Comparison of ENCODE assay signal across 8 cellular contexts in the genomic region with DNA sequence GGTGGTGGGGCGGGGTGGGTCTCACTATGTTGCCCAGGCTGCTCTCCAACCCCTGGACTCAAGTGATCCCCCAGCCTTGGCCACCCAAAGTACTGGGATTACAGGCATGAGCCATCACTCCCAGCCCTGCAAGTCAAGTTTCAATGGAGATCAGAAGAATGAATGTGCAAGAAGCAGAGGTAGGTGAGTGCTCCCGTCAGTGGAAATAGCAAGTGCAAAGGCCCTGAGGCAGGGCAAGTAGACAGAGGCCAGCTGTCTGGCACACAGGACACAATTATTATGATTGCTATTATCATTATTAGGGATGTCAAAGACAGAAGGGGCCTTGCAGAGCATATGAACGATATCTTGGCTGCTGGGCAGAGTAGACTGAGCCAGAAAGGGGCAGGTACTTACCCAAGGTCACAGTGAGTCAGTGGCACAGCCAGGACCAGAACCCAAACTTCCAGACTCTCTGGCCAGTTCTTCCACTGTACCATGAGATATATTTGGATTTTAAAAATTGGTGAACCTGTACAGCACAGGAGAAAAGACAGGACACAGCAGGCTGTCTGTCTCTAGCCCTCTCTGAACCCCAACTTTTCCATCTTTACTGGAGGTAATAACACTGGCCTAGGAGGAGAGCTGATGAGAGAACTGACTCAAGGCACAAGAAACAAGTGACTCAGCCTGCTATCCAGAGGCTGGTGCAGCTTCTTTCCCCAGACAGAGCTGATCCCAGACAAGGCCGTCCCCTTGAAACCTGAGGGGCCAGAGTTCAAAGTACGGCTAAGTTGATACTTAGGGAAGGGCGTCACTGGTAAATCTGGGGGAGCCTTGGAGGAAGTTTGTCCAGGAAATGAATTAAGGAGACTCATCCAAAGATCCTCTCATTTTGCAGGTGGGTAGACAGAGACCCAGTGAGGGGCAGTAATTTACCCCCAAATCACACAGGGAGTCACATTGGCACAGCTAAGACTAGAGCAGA. TPM values are rescaled to one million over a fixed set of nuclear protein-coding genes. Genes with fewer than 3 reads are reported as not detected.
DNase-seq lines count a peak whose midpoint lies in the region; TF ChIP-seq lines count a peak whose summit lies in the region.

No MANE protein-coding gene starts in this region.

- H3K4me2 ChIP-seq in OCI-LY7 (ENCODE audit: low read length), result peak overlapping the region; percentile 95

- peak overlapping the region; percentile 86 for H3K4me3 Mint-ChIP-seq in neural crest cell

- H3K27ac ChIP-seq in OCI-LY7 (ENCODE audit: low read depth, low read length, poor library complexity, severe bottlenecking) (no peak overlapping the region), ectodermal cell (ENCODE audit: insufficient read depth, low read depth, low read length, poor library complexity, severe bottlenecking) (no peak overlapping the region), vagina (no peak overlapping the region)

- H4K20me1 ChIP-seq in OCI-LY7 (ENCODE audit: insufficient read depth, low read length), result no peaks in the 10 kb centered on the region

- no peaks in the 10 kb centered on the region for H3K27me3 Mint-ChIP-seq in neural crest cell (ENCODE audit: low read depth)

- CTCF ChIA-PET in OCI-LY7 (lab: Charles Lee; ENCODE audit: unreplicated experiment), result no interaction called here

- no peaks in the 10 kb centered on the region for H3K36me3 Mint-ChIP-seq in neural crest cell (ENCODE audit: low read depth)

- H3K4me1 Mint-ChIP-seq in neural crest cell, result peaks cover 6% of the 10 kb centered on the region

- H3K27ac Mint-ChIP-seq in neural crest cell (ENCODE audit: unreplicated experiment), result no peak overlapping the region

- H3K4me3 ChIP-seq in OCI-LY7 (ENCODE audit: low read depth, low read length, poor library complexity, severe bottlenecking), result peak overlapping the region; percentile 76
- peak overlapping the region; percentile 19 for H3K4me3 ChIP-seq in ectodermal cell (ENCODE audit: insufficient read depth, low read depth, low read length)
- H3K4me3 ChIP-seq in vagina, result peak overlapping the region in 1 of 2 donors; percentile 89

- no peak for TF ChIP-seq CTCF in OCI-LY7 (conservative IDR thresholded peaks at IDR 0.05; ENCODE audit: low read length)
- TF ChIP-seq CTCF in neural crest cell (conservative IDR thresholded peaks at IDR 0.05), result no peak
- no peak for TF ChIP-seq CTCF in vagina (IDR thresholded peaks at IDR 0.05)

- peak; percentile 21 for DNase-seq in EL
- no peak for DNase-seq in OCI-LY7 (ENCODE audit: low spot score)
- DNase-seq in neural crest cell (ENCODE audit: low read depth, low spot score), result no peak
- DNase-seq in NCI-H345 treated with DMSO at 0.1 percent for 48 hours (lab: John Stamatoyannopoulos, UW; ENCODE audit: unreplicated experiment), result no peak
- DNase-seq in NK-92 treated with Interleukin-12 subunit alpha and Interleukin-12 subunit beta, amount 100 ng/mL, for 24 hours (lab: John Stamatoyannopoulos, UW), result no peak
- no peak for DNase-seq in nucleus accumbens (lab: John Stamatoyannopoulos, UW)
- no peak for DNase-seq in vagina (ENCODE audit: extremely low spot score in 2 of 2)

- no peaks in the 10 kb centered on the region for H3K27me3 ChIP-seq in ectodermal cell (ENCODE audit: control insufficient read depth, insufficient read depth, low read length, poor library complexity, severe bottlenecking)
- no peaks in the 10 kb centered on the region for H3K27me3 ChIP-seq in vagina

- H3K9me3 ChIP-seq in OCI-LY7 (ENCODE audit: low read length) (no peaks in the 10 kb centered on the region), ectodermal cell (ENCODE audit: control insufficient read depth, low read length) (no peaks in the 10 kb centered on the region), vagina (no peaks in the 10 kb centered on the region)

- intact Hi-C loops in OCI-LY7 (cut with micrococcal nuclease; ENCODE audit: unreplicated experiment), result loop anchor here (2.0 kb wide), 1 partner anchor 35 kb away; the partner anchor contains the start of genes C9orf43 and POLE3
- intact Hi-C loops in vagina (cut with DNase I), result no loop called here

- no peaks in the 10 kb centered on the region for H3K9me2 ChIP-seq in OCI-LY7 (ENCODE audit: insufficient read depth, low read length)

- H3K4me1 ChIP-seq in OCI-LY7 (ENCODE audit: insufficient read depth, low read length, poor library complexity, severe bottlenecking), result peaks cover 14% of the 10 kb centered on the region
- no peaks in the 10 kb centered on the region for H3K4me1 ChIP-seq in ectodermal cell (ENCODE audit: control insufficient read depth, insufficient read depth, low read length)
- H3K4me1 ChIP-seq in vagina, result peaks cover 16% of the 10 kb centered on the region

- H3K9me3 Mint-ChIP-seq in neural crest cell, result no peaks in the 10 kb centered on the region

- POLR2A ChIA-PET in OCI-LY7 (lab: Charles Lee), result interaction anchor here (1.0 to 1.2 kb wide), 4 partner anchors 11 to 28 kb away, joined by 3 to 6 read pairs (median 3); no protein-coding TSS in a partner anchor

- no peak for TF ChIP-seq POLR2A in vagina (IDR thresholded peaks at IDR 0.05)

- no peaks in the 10 kb centered on the region for H3K79me2 ChIP-seq in OCI-LY7 (ENCODE audit: insufficient read depth, low read depth, low read length)

- whole genome bisulfite sequencing in ectodermal cell, 2 experiments, result 83 to 84% methylated on average over 6 of the region's 6 CpGs

- no peak overlapping the region for H2AFZ ChIP-seq in OCI-LY7 (ENCODE audit: low read length)

- TSS peak; percentile 86 for BruUV-seq in OCI-LY7 (replicated peaks; lab: Mats Ljungman, UMichigan)

- H3K36me3 ChIP-seq in OCI-LY7 (ENCODE audit: insufficient read depth, low read length), result peaks cover 24% of the 10 kb centered on the region; the same call in 1 of the 2 replicates
- peaks cover 5% of the 10 kb centered on the region for H3K36me3 ChIP-seq in ectodermal cell (ENCODE audit: control insufficient read depth, insufficient read depth, low read length)
- H3K36me3 ChIP-seq in vagina, result peaks cover 0 to 17% of the 10 kb centered on the region in 2 donors

RNA-seq across cellular contexts. Expression of gene HDHD3, which starts 1.4 kb away (rescaled TPM):
- total RNA-seq in OCI-LY7 (2014; rRNA removed; shearing (Covaris generic)), result 11.9 and 18.1 TPM in 2 replicates
- total RNA-seq in OCI-LY7 (2022) (16.0 and 16.7 TPM in 2 replicates), neural crest cell (12.7 and 13.4 TPM in 2 replicates), vagina (31.7 TPM)
- 16.9 TPM for polyA plus RNA-seq in ectodermal cell (2013, experiment 1 of 4)
- polyA plus RNA-seq in ectodermal cell (2013, experiment 2 of 4), result 17.0 TPM
- 16.1 TPM for polyA plus RNA-seq in ectodermal cell (2013, experiment 3 of 4)
- polyA plus RNA-seq in ectodermal cell (2013, experiment 4 of 4), result 14.2 TPM

RNA-seq across cellular contexts. Expression of gene ALAD, which starts 25.7 kb away (rescaled TPM):
- total RNA-seq in OCI-LY7 (2014; rRNA removed; shearing (Covaris generic)), result 14.3 and 19.8 TPM in 2 replicates
- total RNA-seq in OCI-LY7 (2022), result 26.3 and 26.6 TPM in 2 replicates
- polyA plus RNA-seq in ectodermal cell (2013, experiment 1 of 4), result 31.7 TPM
- polyA plus RNA-seq in ectodermal cell (2013, experiment 2 of 4), result 29.2 TPM
- polyA plus RNA-seq in ectodermal cell (2013, experiment 3 of 4), result 24.7 TPM
- polyA plus RNA-seq in ectodermal cell (2013, experiment 4 of 4), result 30.2 TPM
- total RNA-seq in neural crest cell, result 23.2 and 23.7 TPM in 2 replicates
- total RNA-seq in vagina, result 29.5 TPM

RNA-seq across cellular contexts. Expression of gene BSPRY, which starts 26.0 kb away (rescaled TPM):
- total RNA-seq in OCI-LY7 (2014; rRNA removed; shearing (Covaris generic)), result 0.54 and 1.3 TPM in 2 replicates
- total RNA-seq in OCI-LY7 (2022) (0.82 and 0.98 TPM in 2 replicates), neural crest cell (not detected in 2 replicates), vagina (3.9 TPM)
- polyA plus RNA-seq in ectodermal cell (2013, experiment 1 of 4), result not detected
- polyA plus RNA-seq in ectodermal cell (2013, experiment 2 of 4), result 0.16 TPM
- polyA plus RNA-seq in ectodermal cell (2013, experiment 3 of 4), result not detected
- polyA plus RNA-seq in ectodermal cell (2013, experiment 4 of 4), result not detected

RNA-seq across cellular contexts. Expression of gene POLE3, which starts 35.1 kb away (rescaled TPM):
- 108 and 132 TPM in 2 replicates for total RNA-seq in OCI-LY7 (2014; rRNA removed; shearing (Covaris generic))
- total RNA-seq in OCI-LY7 (2022) (118 and 130 TPM in 2 replicates), neural crest cell (86.5 and 86.6 TPM in 2 replicates), vagina (17.4 TPM)
- 67.6 TPM for polyA plus RNA-seq in ectodermal cell (2013, experiment 1 of 4)
- 73.4 TPM for polyA plus RNA-seq in ectodermal cell (2013, experiment 2 of 4)
- 71.8 TPM for polyA plus RNA-seq in ectodermal cell (2013, experiment 3 of 4)
- 72.2 TPM for polyA plus RNA-seq in ectodermal cell (2013, experiment 4 of 4)

RNA-seq across cellular contexts. Expression of gene C9orf43, which starts 35.2 kb away (rescaled TPM):
- total RNA-seq in OCI-LY7 (2014; rRNA removed; shearing (Covaris generic)), result 1.8 and 3.0 TPM in 2 replicates
- total RNA-seq in OCI-LY7 (2022) (1.8 and 2.9 TPM in 2 replicates), neural crest cell (0.68 and 0.77 TPM in 2 replicates), vagina (not detected)
- 1.2 TPM for polyA plus RNA-seq in ectodermal cell (2013, experiment 1 of 4)
- 0.28 TPM for polyA plus RNA-seq in ectodermal cell (2013, experiment 2 of 4)
- polyA plus RNA-seq in ectodermal cell (2013, experiment 3 of 4), result 0.59 TPM
- 0.32 TPM for polyA plus RNA-seq in ectodermal cell (2013, experiment 4 of 4)
